In the genomic region with DNA sequence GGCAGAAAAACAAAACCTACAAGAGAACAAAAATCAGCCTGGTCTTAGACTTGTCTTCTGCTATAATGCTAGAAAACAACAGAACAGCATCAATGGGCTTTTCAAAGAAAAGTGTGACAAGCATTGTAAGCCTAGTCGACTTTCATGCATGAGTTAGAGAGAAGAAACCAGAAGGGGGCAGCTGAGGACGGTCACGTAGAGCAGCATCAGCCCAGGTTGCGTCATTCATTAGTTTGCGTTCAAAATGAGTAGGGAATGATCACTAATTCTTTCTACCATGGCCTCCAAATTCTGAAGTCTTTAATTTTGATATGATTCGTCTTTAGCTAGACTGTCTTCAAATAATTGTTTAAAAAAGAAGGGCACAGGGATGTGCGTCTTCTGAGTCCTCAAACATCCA, we compare ENCODE assay signal across 10 cellular contexts. TPM values are rescaled to one million over a fixed set of nuclear protein-coding genes. Genes with fewer than 3 reads are reported as not detected.
DNase-seq lines count a peak whose midpoint lies in the region; ATAC-seq and TF ChIP-seq lines count a peak whose summit lies in the region.
"Had no signal": no experiment of that assay in that cellular context is flagged by ENCODE, and none has a peak within 500 bp of the region (broad histone marks: within the 10 kb centered on the region; RNA-seq: fewer than 3 reads in every experiment).

No MANE protein-coding gene starts in this region.

- H2BK12ac ChIP-seq in mesenchymal stem cell (ENCODE audit: low read length in 2 of 2) = no peak overlapping the region

- no peak overlapping the region for H3K23ac ChIP-seq in mesenchymal stem cell (ENCODE audit: low read length in 2 of 2)

- no peak overlapping the region for H4K8ac ChIP-seq in mesenchymal stem cell (ENCODE audit: low read length)

- CTCF ChIA-PET in activated B cell treated with CpG ODN at 0.5 μM for 24 hours (lab: Charles Lee) = no interaction called here

- no peak overlapping the region for H3K9ac ChIP-seq in mesenchymal stem cell (ENCODE audit: low read length)
- H3K9ac ChIP-seq: KMS-11 had no signal

- no peak overlapping the region for H2BK120ac ChIP-seq in mesenchymal stem cell (ENCODE audit: low read depth, low read length)

- H3K9me3 ChIP-seq in mesenchymal stem cell (ENCODE audit: control insufficient read depth, low read length) = no peaks in the 10 kb centered on the region

- peaks cover 2% of the 10 kb centered on the region for H3K4me1 ChIP-seq in mesenchymal stem cell (ENCODE audit: control insufficient read depth, insufficient read depth, low read depth, low read length)

- no peak overlapping the region for H3K18ac ChIP-seq in mesenchymal stem cell (ENCODE audit: low read depth in 1 of 2, low read length in 2 of 2)

- H3K4me1 Mint-ChIP-seq in activated B cell treated with CpG ODN at 0.5 μM for 24 hours = peaks cover 15% of the 10 kb centered on the region

- no peak overlapping the region for H3K27ac ChIP-seq in mesenchymal stem cell (ENCODE audit: low read length, poor library complexity, severe bottlenecking)
- H3K27ac ChIP-seq: KMS-11 had no signal

- H3K27me3 ChIP-seq in mesenchymal stem cell (ENCODE audit: control insufficient read depth in 1 of 2, insufficient read depth in 1 of 2, low read length in 2 of 2) = no peaks in the 10 kb centered on the region

- H3K79me1 ChIP-seq in mesenchymal stem cell (replicated peaks; ENCODE audit: low read length, poor library complexity, severe bottlenecking) = no peaks in the 10 kb centered on the region

- no peak overlapping the region for H4K91ac ChIP-seq in mesenchymal stem cell (ENCODE audit: low read length)

- WGBS in mesenchymal stem cell = 39% methylated on average over 5 of the region's 7 CpGs

- ATAC-seq in activated B cell treated with CpG ODN at 0.5 μM for 24 hours (ENCODE audit: low read depth) = no peak

- intact Hi-C loops in activated B cell treated with CpG ODN at 0.5 μM for 24 hours (cut with micrococcal nuclease) = no loop called here
- intact Hi-C loops in posterior vena cava (cut with DNase I) = no loop called here

- no peak overlapping the region for H2AK5ac ChIP-seq in mesenchymal stem cell (ENCODE audit: low read length, severe bottlenecking)

- H3K4me2 ChIP-seq in mesenchymal stem cell (ENCODE audit: low read length, poor library complexity, severe bottlenecking) = no peak overlapping the region
- H3K4me2 ChIP-seq: KMS-11 had no signal

- peak overlapping the region; percentile 4 for H3K27ac Mint-ChIP-seq in activated B cell treated with CpG ODN at 0.5 μM for 24 hours
- H3K27ac Mint-ChIP-seq: dendritic cell treated with granulocyte-macrophage colony-stimulating factor and Interleukin-4, amounts not matched to agents 40 ng/mL and 50 ng/mL, for 4 days had no signal

- H3K4me3 ChIP-seq in mesenchymal stem cell (ENCODE audit: insufficient read depth in 1 of 2, low read depth in 1 of 2, low read length in 2 of 2) = no peak overlapping the region

- H2BK15ac ChIP-seq in mesenchymal stem cell (ENCODE audit: low read depth, poor library complexity, severe bottlenecking) = no peak overlapping the region

- no peaks in the 10 kb centered on the region for H3K27me3 Mint-ChIP-seq in activated B cell treated with CpG ODN at 0.5 μM for 24 hours

- POLR2A ChIA-PET in activated B cell treated with CpG ODN at 0.5 μM for 24 hours (lab: Charles Lee) = no interaction called here

- no peak overlapping the region for H3K4ac ChIP-seq in mesenchymal stem cell (ENCODE audit: low read depth in 1 of 2, low read length in 2 of 2)

- no peak overlapping the region for H3K14ac ChIP-seq in mesenchymal stem cell (ENCODE audit: low read length in 2 of 2)

- H3K9me3 Mint-ChIP-seq in activated B cell treated with CpG ODN at 0.5 μM for 24 hours = no peaks in the 10 kb centered on the region
- H3K9me3 Mint-ChIP-seq: dendritic cell treated with granulocyte-macrophage colony-stimulating factor and Interleukin-4, amounts not matched to agents 40 ng/mL and 50 ng/mL, for 4 days had no signal

- H2BK5ac ChIP-seq in mesenchymal stem cell (ENCODE audit: low read depth, low read length, poor library complexity, severe bottlenecking) = no peak overlapping the region

- no peak overlapping the region for H3K4me3 Mint-ChIP-seq in activated B cell treated with CpG ODN at 0.5 μM for 24 hours
- H3K4me3 Mint-ChIP-seq: dendritic cell treated with granulocyte-macrophage colony-stimulating factor and Interleukin-4, amounts not matched to agents 40 ng/mL and 50 ng/mL, for 4 days had no signal

- TF ChIP-seq CTCF in activated B cell treated with CpG ODN at 0.5 μM for 24 hours (IDR thresholded peaks at IDR 0.05) = no peak

- peaks cover 27% of the 10 kb centered on the region for H3K36me3 Mint-ChIP-seq in activated B cell treated with CpG ODN at 0.5 μM for 24 hours (ENCODE audit: low read depth)

- peak; percentile 43 for DNase-seq in G401 (ENCODE audit: low spot score)
- peak; percentile 51 for DNase-seq in KBM-7
- no peak for DNase-seq in activated B cell treated with CpG ODN at 0.5 μM for 24 hours
- peak; percentile 75 for DNase-seq in mesenchymal stem cell
- no peak for DNase-seq in posterior vena cava (ENCODE audit: low spot score)
- no peak for DNase-seq in SKM-1 (lab: John Stamatoyannopoulos, UW; ENCODE audit: unreplicated experiment)
- no peak for DNase-seq in putamen (ENCODE audit: low spot score)
- DNase-seq in hippocampal formation (lab: John Stamatoyannopoulos, UW) = no peak

- peaks cover 0 to 51% of the 10 kb centered on the region in 2 experiments for H3K36me3 ChIP-seq in mesenchymal stem cell (ENCODE audit: control insufficient read depth in 1 of 2, insufficient read depth in 2 of 2, low read depth in 1 of 2, low read length in 2 of 2)

- H2AFZ ChIP-seq in mesenchymal stem cell (ENCODE audit: low read depth, low read length) = no peak overlapping the region

- in situ Hi-C loops in G401 (cut with HindIII; ENCODE audit: low sequenced_read_pairs) = no loop called here
- in situ Hi-C loops in KBM-7 (cut with MboI; ENCODE audit: low pct_unique_long_range_greater_than_20kb, low sequenced_read_pairs) = no loop called here

RNA-seq across cellular contexts. Expression of a gene that starts 4.7 kb away (rescaled TPM):
- total RNA-seq in G401 (2014; rRNA removed; shearing (Covaris generic)) = 25.6 and 41.7 TPM in 2 replicates
- total RNA-seq in activated B cell treated with CpG ODN at 0.5 μM for 24 hours (16.0 TPM in 2 replicates), posterior vena cava (10 to 100 TPM; 27.4 to 30.9 TPM)
- 26.2 TPM for polyA plus RNA-seq in mesenchymal stem cell (2013, experiment 1 of 2)
- 26.2 TPM for polyA plus RNA-seq in mesenchymal stem cell (2013, experiment 2 of 2)

RNA-seq across cellular contexts. Expression of a gene that starts 27.6 kb away (rescaled TPM):
- 0.07 TPM in 1 of 2 replicates, not detected in the other for total RNA-seq in G401 (2014; rRNA removed; shearing (Covaris generic))
- total RNA-seq in activated B cell treated with CpG ODN at 0.5 μM for 24 hours (0.17 and 0.18 TPM in 2 replicates), posterior vena cava (under 1 TPM; 0.24 to 0.28 TPM)
- polyA plus RNA-seq in mesenchymal stem cell (2013, experiment 1 of 2) = 0.28 TPM
- polyA plus RNA-seq in mesenchymal stem cell (2013, experiment 2 of 2) = 0.08 TPM

Comparison
In these comparisons a context has a peak if more than half of its experiments do, and no peak if none do; other contexts are left out.
1. DNase-seq: peak in G401 (single experiment), KBM-7 (single experiment) and mesenchymal stem cell (single experiment); none in activated B cell treated with CpG ODN at 0.5 μM for 24 hours (single experiment), posterior vena cava (single experiment), SKM-1 (single experiment), putamen (single experiment) and hippocampal formation (0 of 2).